Comparison of ENCODE assay signal across 12 cellular contexts in the genomic region with DNA sequence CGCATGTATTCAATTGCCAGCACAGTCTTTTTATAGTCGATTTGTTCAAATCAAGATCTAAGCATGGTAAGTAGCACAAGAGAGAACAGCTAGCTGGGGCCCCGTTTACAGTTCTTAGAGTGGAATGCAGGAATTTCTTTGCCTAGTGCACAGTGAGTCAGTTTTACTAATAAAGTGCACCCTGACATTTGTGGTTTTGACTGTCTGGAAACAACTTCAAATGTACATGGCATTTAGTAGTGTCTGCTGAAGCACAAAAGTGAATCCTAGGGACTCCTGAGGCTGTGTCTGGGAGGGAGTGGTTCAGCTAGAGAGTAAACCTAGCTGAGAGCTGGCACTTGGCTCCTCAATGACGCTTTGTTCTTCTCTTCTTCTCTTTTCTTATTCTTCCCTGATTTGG.
DNase-seq lines count a peak whose midpoint lies in the region; ATAC-seq and TF ChIP-seq lines count a peak whose summit lies in the region.
"Had no signal": no experiment of that assay in that cellular context is flagged by ENCODE, and none has a peak within 500 bp of the region (broad histone marks: within the 10 kb centered on the region; RNA-seq: fewer than 3 reads in every experiment).

No MANE protein-coding gene starts in this region.

- H3K4me1 ChIP-seq in SJCRH30 (peaks cover 27% of the 10 kb centered on the region), Peyer's patch (no peaks in the 10 kb centered on the region)
- H3K4me1 ChIP-seq: parathyroid adenoma had no signal

- TF ChIP-seq POLR2A in Peyer's patch (IDR thresholded peaks at IDR 0.05), result no peak

- H3K4me3 ChIP-seq in SJCRH30 (no peak overlapping the region), epithelial cell of esophagus (ENCODE audit: low read length) (no peak overlapping the region), retinal pigment epithelial cell (ENCODE audit: low read length) (no peak overlapping the region), Peyer's patch (no peak overlapping the region)

- no peaks in the 10 kb centered on the region for H3K9me3 ChIP-seq in SJCRH30 (replicated peaks)
- H3K9me3 ChIP-seq in Peyer's patch, result no peaks in the 10 kb centered on the region

- no peaks in the 10 kb centered on the region for H3K36me3 ChIP-seq in SJCRH30
- no peaks in the 10 kb centered on the region for H3K36me3 ChIP-seq in Peyer's patch

- no peak for ATAC-seq in GM21390 (IDR thresholded peaks at IDR 0.05; ENCODE audit: unreplicated experiment)

- no peaks in the 10 kb centered on the region for H3K27me3 ChIP-seq in SJCRH30
- no peaks in the 10 kb centered on the region for H3K27me3 ChIP-seq in Peyer's patch

- TF ChIP-seq CTCF in epithelial cell of esophagus (IDR thresholded peaks at IDR 0.05; ENCODE audit: insufficient read depth, low read depth, low read length, missing control alignments) (no peak), retinal pigment epithelial cell (conservative IDR thresholded peaks at IDR 0.05; ENCODE audit: low read depth, low read length) (no peak), Peyer's patch (IDR thresholded peaks at IDR 0.05) (no peak)

- DNase-seq in H4 (ENCODE audit: low spot score), result peak; percentile 78
- peak; percentile 22 to 49 for DNase-seq in SJCRH30
- DNase-seq in epithelial cell of esophagus (ENCODE audit: low read depth), result peak; percentile 87
- DNase-seq in retinal pigment epithelial cell (ENCODE audit: low read depth), result peak; percentile 93
- DNase-seq in GM19240 (ENCODE audit: insufficient read length, low spot score), result no peak
- no peak for DNase-seq in stimulated activated CD8-positive, alpha-beta memory T cell treated with anti-CD3 and anti-CD28 coated beads, Interleukin-4, amount 100 ng/mL, for 48 hours
- DNase-seq in Peyer's patch, result no peak
- DNase-seq: activated CD4-positive, alpha-beta T cell treated with anti-CD3 and anti-CD28 coated beads, Interleukin-2, amount 10 ng/mL, durations not matched to agents 24 days and 14 days; aorta; NCI-H1092 treated with DMSO at 0.1 percent for 48 hours had no signal

- H3K27ac ChIP-seq in SJCRH30, result peak overlapping the region; percentile 59
- no peak overlapping the region for H3K27ac ChIP-seq in Peyer's patch
- H3K27ac ChIP-seq: parathyroid adenoma had no signal

Comparison
In these comparisons a context has a peak if more than half of its experiments do, and no peak if none do; other contexts are left out.
1. DNase-seq: peak in H4 (single experiment), SJCRH30 (2 of 2), epithelial cell of esophagus (single experiment) and retinal pigment epithelial cell (single experiment); none in GM19240 (single experiment), stimulated activated CD8-positive, alpha-beta memory T cell treated with anti-CD3 and anti-CD28 coated beads, Interleukin-4, amount 100 ng/mL, for 48 hours (single experiment) and Peyer's patch (0 of 3).